1 cellular context compared by ENCODE assay signal in the genomic region with DNA sequence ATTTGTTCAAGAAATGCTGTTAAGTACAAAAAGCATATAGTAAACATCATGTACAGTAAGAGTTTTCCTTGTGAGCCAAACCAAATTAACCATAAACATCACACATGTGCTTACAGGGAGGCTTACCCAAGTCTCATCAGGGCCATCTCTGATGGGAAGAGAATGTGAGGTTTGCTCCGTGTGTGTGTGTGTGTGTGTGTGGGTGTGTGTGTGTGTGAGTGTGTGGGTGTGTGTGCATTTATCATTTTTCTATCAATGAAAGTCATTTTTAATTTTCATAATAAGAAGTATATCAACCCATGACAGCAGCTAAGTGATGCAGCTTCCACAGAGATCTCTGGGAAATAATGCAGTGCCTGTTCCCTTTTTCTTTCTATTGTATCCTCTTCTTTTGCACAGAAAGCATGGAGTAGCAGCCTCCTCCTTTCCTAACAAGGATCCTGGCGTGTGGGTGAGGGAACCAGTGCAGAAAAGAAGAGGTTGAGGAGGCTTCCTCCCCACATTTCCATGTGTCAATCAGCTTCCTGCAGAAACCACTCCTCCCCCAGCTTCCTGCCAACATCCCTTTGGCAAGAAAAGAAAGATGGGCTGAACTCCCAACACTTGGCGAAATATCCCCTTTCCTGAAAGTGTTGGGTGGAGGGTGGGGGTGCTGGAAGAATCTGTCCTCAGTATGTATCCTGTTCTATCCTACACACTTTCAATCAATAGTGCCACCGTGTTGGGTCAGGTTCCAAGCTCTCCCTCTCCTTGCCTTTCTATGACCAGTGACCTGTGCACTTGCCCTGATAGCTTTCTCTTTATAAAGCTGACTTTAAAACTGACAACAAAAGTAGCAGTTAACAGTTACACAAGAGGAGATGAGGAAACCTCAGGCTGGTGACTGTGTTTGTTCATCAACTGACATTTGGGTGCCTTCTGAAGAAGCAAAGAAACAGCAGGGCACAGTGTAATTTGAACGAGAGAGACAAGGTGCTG.
TF ChIP-seq lines count a peak whose summit lies in the region.

No MANE protein-coding gene starts in this region.

TF ChIP-seq in GM23338, 12 proteins besides CTCF, POLR2A, EP300 and RAD21 (continued from another document):
- TF ChIP-seq, protein P1, sequence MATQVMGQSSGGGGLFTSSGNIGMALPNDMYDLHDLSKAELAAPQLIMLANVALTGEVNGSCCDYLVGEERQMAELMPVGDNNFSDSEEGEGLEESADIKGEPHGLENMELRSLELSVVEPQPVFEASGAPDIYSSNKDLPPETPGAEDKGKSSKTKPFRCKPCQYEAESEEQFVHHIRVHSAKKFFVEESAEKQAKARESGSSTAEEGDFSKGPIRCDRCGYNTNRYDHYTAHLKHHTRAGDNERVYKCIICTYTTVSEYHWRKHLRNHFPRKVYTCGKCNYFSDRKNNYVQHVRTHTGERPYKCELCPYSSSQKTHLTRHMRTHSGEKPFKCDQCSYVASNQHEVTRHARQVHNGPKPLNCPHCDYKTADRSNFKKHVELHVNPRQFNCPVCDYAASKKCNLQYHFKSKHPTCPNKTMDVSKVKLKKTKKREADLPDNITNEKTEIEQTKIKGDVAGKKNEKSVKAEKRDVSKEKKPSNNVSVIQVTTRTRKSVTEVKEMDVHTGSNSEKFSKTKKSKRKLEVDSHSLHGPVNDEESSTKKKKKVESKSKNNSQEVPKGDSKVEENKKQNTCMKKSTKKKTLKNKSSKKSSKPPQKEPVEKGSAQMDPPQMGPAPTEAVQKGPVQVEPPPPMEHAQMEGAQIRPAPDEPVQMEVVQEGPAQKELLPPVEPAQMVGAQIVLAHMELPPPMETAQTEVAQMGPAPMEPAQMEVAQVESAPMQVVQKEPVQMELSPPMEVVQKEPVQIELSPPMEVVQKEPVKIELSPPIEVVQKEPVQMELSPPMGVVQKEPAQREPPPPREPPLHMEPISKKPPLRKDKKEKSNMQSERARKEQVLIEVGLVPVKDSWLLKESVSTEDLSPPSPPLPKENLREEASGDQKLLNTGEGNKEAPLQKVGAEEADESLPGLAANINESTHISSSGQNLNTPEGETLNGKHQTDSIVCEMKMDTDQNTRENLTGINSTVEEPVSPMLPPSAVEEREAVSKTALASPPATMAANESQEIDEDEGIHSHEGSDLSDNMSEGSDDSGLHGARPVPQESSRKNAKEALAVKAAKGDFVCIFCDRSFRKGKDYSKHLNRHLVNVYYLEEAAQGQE (IDR thresholded peaks at IDR 0.05; ENCODE audit: unreplicated experiment), result no peak
- TF ChIP-seq, protein P2, sequence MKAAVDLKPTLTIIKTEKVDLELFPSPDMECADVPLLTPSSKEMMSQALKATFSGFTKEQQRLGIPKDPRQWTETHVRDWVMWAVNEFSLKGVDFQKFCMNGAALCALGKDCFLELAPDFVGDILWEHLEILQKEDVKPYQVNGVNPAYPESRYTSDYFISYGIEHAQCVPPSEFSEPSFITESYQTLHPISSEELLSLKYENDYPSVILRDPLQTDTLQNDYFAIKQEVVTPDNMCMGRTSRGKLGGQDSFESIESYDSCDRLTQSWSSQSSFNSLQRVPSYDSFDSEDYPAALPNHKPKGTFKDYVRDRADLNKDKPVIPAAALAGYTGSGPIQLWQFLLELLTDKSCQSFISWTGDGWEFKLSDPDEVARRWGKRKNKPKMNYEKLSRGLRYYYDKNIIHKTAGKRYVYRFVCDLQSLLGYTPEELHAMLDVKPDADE (IDR thresholded peaks at IDR 0.05), result no peak
- no peak for TF ChIP-seq NANOG (IDR thresholded peaks at IDR 0.05; ENCODE audit: borderline replicate concordance)
- no peak for TF ChIP-seq STAT1 (IDR thresholded peaks at IDR 0.05; ENCODE audit: unreplicated experiment)
- no peak for TF ChIP-seq JUNB (IDR thresholded peaks at IDR 0.05; ENCODE audit: unreplicated experiment)
- TF ChIP-seq, protein P3, sequence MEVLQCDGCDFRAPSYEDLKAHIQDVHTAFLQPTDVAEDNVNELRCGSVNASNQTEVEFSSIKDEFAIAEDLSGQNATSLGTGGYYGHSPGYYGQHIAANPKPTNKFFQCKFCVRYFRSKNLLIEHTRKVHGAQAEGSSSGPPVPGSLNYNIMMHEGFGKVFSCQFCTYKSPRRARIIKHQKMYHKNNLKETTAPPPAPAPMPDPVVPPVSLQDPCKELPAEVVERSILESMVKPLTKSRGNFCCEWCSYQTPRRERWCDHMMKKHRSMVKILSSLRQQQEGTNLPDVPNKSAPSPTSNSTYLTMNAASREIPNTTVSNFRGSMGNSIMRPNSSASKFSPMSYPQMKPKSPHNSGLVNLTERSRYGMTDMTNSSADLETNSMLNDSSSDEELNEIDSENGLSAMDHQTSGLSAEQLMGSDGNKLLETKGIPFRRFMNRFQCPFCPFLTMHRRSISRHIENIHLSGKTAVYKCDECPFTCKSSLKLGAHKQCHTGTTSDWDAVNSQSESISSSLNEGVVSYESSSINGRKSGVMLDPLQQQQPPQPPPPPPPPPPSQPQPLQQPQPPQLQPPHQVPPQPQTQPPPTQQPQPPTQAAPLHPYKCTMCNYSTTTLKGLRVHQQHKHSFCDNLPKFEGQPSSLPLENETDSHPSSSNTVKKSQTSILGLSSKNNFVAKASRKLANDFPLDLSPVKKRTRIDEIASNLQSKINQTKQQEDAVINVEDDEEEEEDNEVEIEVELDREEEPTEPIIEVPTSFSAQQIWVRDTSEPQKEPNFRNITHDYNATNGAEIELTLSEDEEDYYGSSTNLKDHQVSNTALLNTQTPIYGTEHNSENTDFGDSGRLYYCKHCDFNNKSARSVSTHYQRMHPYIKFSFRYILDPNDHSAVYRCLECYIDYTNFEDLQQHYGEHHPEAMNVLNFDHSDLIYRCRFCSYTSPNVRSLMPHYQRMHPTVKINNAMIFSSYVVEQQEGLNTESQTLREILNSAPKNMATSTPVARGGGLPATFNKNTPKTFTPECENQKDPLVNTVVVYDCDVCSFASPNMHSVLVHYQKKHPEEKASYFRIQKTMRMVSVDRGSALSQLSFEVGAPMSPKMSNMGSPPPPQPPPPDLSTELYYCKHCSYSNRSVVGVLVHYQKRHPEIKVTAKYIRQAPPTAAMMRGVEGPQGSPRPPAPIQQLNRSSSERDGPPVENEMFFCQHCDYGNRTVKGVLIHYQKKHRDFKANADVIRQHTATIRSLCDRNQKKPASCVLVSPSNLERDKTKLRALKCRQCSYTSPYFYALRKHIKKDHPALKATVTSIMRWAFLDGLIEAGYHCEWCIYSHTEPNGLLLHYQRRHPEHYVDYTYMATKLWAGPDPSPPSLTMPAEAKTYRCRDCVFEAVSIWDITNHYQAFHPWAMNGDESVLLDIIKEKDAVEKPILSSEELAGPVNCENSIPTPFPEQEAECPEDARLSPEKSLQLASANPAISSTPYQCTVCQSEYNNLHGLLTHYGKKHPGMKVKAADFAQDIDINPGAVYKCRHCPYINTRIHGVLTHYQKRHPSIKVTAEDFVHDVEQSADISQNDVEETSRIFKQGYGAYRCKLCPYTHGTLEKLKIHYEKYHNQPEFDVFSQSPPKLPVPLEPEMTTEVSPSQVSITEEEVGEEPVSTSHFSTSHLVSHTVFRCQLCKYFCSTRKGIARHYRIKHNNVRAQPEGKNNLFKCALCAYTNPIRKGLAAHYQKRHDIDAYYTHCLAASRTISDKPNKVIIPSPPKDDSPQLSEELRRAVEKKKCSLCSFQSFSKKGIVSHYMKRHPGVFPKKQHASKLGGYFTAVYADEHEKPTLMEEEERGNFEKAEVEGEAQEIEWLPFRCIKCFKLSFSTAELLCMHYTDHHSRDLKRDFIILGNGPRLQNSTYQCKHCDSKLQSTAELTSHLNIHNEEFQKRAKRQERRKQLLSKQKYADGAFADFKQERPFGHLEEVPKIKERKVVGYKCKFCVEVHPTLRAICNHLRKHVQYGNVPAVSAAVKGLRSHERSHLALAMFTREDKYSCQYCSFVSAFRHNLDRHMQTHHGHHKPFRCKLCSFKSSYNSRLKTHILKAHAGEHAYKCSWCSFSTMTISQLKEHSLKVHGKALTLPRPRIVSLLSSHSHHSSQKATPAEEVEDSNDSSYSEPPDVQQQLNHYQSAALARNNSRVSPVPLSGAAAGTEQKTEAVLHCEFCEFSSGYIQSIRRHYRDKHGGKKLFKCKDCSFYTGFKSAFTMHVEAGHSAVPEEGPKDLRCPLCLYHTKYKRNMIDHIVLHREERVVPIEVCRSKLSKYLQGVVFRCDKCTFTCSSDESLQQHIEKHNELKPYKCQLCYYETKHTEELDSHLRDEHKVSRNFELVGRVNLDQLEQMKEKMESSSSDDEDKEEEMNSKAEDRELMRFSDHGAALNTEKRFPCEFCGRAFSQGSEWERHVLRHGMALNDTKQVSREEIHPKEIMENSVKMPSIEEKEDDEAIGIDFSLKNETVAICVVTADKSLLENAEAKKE (CRISPR knock-in tag; IDR thresholded peaks at IDR 0.05), result no peak
- TF ChIP-seq ZNF114 (CRISPR knock-in tag; IDR thresholded peaks at IDR 0.05), result no peak
TF ChIP-seq in GM23338: peak in this region for 0.
